ENCODE assay signal across 1 cellular context in genomic region chr11:13302440-13302958, GRCh38.
TF ChIP-seq lines count a peak whose summit lies in the region.

No MANE protein-coding gene starts in this region.

TF ChIP-seq in HepG2, 621 proteins besides CTCF, POLR2A, EP300 and RAD21 (continued from another document):
- TF ChIP-seq JUNB (CRISPR knock-in tag; IDR thresholded peaks at IDR 0.05; ENCODE audit: borderline replicate concordance) (no peak), CREM (IDR thresholded peaks at IDR 0.05) (no peak), CREM (CRISPR knock-in tag; IDR thresholded peaks at IDR 0.05) (no peak), MED1 (CRISPR knock-in tag; IDR thresholded peaks at IDR 0.05) (no peak), ZNF782 (CRISPR knock-in tag; IDR thresholded peaks at IDR 0.05; ENCODE audit: borderline replicate concordance) (no peak), ZNF121 (CRISPR knock-in tag; IDR thresholded peaks at IDR 0.05) (no peak), IRX3 (CRISPR knock-in tag; IDR thresholded peaks at IDR 0.05; ENCODE audit: borderline replicate concordance, low read depth) (no peak), SOX5 (CRISPR knock-in tag; IDR thresholded peaks at IDR 0.05; ENCODE audit: borderline replicate concordance) (no peak), GTF2F1 (IDR thresholded peaks at IDR 0.05; ENCODE audit: low read length) (no peak), PITX1 (CRISPR knock-in tag; IDR thresholded peaks at IDR 0.05) (no peak), USF2 (IDR thresholded peaks at IDR 0.05; ENCODE audit: low read depth, low read length) (no peak), USF2 (CRISPR knock-in tag; IDR thresholded peaks at IDR 0.05; ENCODE audit: borderline replicate concordance) (no peak), SYNCRIP (IDR thresholded peaks at IDR 0.05; ENCODE audit: insufficient read depth, low read depth, low read length) (no peak), ZFP36L2 (CRISPR knock-in tag; IDR thresholded peaks at IDR 0.05) (no peak), TAF1 (CRISPR knock-in tag; IDR thresholded peaks at IDR 0.05) (no peak)
- TF ChIP-seq, protein P1, sequence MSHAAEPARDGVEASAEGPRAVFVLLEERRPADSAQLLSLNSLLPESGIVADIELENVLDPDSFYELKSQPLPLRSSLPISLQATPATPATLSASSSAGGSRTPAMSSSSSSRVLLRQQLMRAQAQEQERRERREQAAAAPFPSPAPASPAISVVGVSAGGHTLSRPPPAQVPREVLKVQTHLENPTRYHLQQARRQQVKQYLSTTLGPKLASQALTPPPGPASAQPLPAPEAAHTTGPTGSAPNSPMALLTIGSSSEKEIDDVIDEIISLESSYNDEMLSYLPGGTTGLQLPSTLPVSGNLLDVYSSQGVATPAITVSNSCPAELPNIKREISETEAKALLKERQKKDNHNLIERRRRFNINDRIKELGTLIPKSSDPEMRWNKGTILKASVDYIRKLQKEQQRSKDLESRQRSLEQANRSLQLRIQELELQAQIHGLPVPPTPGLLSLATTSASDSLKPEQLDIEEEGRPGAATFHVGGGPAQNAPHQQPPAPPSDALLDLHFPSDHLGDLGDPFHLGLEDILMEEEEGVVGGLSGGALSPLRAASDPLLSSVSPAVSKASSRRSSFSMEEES (CRISPR knock-in tag; IDR thresholded peaks at IDR 0.05), result no peak
